ENCODE assay signal across 18 cellular contexts in the genomic region with DNA sequence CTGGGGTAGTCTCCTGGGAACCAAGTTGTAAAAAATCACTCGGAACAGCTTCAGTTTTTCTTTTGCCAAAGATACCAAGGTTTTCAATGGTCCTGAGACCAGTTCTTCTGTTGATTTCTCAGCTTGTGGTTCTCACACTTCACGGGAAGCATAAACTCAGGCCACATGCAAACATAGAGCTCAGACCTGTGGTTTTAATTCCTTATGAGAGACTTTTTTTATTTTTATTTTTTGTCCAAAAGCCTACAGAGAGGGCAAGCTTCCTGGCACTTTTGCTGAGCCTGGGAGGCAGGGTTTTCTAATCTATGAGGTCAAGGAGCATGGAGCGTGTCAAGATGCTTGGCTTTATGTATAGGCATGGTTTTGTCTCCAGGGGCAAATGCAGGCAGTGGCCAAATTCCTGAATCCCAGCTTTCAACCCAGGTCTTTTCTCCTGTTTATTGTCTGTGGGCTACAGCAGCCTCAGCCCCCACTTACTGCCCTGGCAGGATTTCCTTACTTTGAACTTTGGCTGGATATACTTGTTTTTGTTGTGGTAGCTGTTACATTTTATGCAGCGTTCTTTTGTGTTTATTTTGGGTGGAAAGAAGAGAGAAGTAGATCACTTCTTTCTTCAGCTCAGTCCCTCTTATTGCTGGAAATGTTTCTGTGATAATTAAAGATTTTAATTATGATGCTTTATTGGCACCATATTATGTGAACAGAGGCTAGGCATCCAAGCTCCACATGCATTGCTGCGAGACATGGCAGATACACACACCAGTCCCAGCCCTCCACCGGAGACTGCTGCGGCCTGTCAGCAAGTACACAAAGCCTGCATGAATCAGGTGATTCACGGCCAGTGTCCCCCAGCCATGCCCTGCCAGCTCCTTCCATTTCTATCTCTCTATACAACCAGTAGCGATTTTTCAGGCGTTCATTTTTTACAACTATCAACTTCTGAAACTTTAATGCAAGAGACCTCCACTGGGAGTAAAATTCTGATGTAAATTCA. TPM values are rescaled to one million over a fixed set of nuclear protein-coding genes. Genes with fewer than 3 reads are reported as not detected.
A peak's percentile ranks its signal among the peaks of the same experiment; 100 is the strongest.
DNase-seq lines count a peak whose midpoint lies in the region; ATAC-seq and TF ChIP-seq lines count a peak whose summit lies in the region.
"Had no signal": no experiment of that assay in that cellular context is flagged by ENCODE, and none has a peak within 500 bp of the region (broad histone marks: within the 10 kb centered on the region; RNA-seq: fewer than 3 reads in every experiment).

No MANE protein-coding gene starts in this region.

- no peak for DNase-seq in HFFc6
- DNase-seq in astrocyte of the cerebellum (ENCODE audit: low read depth): peak; percentile 98
- DNase-seq in heart right ventricle: peak in 1 of 2 donors; percentile 6
- no peak for DNase-seq in osteocyte (ENCODE audit: extremely low spot score, unreplicated experiment)
- DNase-seq in aorta: no peak
- no peak for DNase-seq in left lobe of liver (ENCODE audit: low spot score)
- DNase-seq in activated T-cell treated with anti-CD3 and anti-CD28 coated beads, Interleukin-2, amount 50 U/mL, for 48 hours: no peak
- DNase-seq: activated naive CD8-positive, alpha-beta T cell treated with anti-CD3 and anti-CD28 coated beads for 36 hours; cerebellar nuclear complex; effector memory CD8-positive, alpha-beta T cell; hippocampal formation; NCI-H1048; NCI-H2029 treated with DMSO at 0.1 percent for 48 hours; NCI-H446; ovary; stimulated activated CD4-positive, alpha-beta T cell treated with anti-CD3 and anti-CD28 coated beads, Interleukin-2, amount 100 ng/mL, for 48 hours had no signal

- in situ Hi-C loops in astrocyte of the cerebellum (cut with HindIII; ENCODE audit: low sequenced_read_pairs): no loop called here

- H3K27me3 ChIP-seq in heart right ventricle (no peaks in the 10 kb centered on the region), aorta (ENCODE audit: control insufficient read depth in 1 of 2, insufficient read depth in 2 of 2, low read length in 1 of 2) (peaks cover 0 to 3% of the 10 kb centered on the region in 2 donors)
- H3K27me3 ChIP-seq: ovary had no signal

- H3K27me3 Mint-ChIP-seq in HFFc6 (ENCODE audit: insufficient read depth) (no peaks in the 10 kb centered on the region; the same call in 1 of the 2 replicates), osteocyte (ENCODE audit: unreplicated experiment) (no peaks in the 10 kb centered on the region)

- H3K9me3 ChIP-seq in heart right ventricle (peaks cover 0 to 17% (median 8%) of the 10 kb centered on the region in 11 donors), aorta (ENCODE audit: control insufficient read depth, low read length) (peaks cover 1% of the 10 kb centered on the region)
- H3K9me3 ChIP-seq: ovary had no signal

- peaks cover 91% of the 10 kb centered on the region for H3K4me1 Mint-ChIP-seq in HFFc6 (ENCODE audit: low read depth)
- H3K4me1 Mint-ChIP-seq in osteocyte (ENCODE audit: unreplicated experiment): peaks cover 23% of the 10 kb centered on the region

- intact Hi-C loops in heart right ventricle (cut with DNase I) (loop anchor here in 1 of 10 donors (10.0 kb wide), 1 partner anchor 234 kb away; no protein-coding TSS in a partner anchor), aorta (cut with DNase I) (no loop called here)

- H3K36me3 Mint-ChIP-seq in HFFc6 (ENCODE audit: low read depth) (peaks cover 71% of the 10 kb centered on the region), osteocyte (ENCODE audit: unreplicated experiment) (peaks cover 11% of the 10 kb centered on the region)
- H3K36me3 Mint-ChIP-seq: activated naive CD8-positive, alpha-beta T cell treated with anti-CD3 and anti-CD28 coated beads for 36 hours had no signal

- ATAC-seq in heart right ventricle (peak in 5 of 8 donors; percentile 16 to 75 (median 65)), aorta (ENCODE audit: low FRiP score) (no peak), left lobe of liver (no peak)
- ATAC-seq: effector memory CD8-positive, alpha-beta T cell had no signal

- H3K9me3 Mint-ChIP-seq in HFFc6 (peaks cover 17% of the 10 kb centered on the region), osteocyte (ENCODE audit: unreplicated experiment) (no peaks in the 10 kb centered on the region)
- H3K9me3 Mint-ChIP-seq: activated naive CD8-positive, alpha-beta T cell treated with anti-CD3 and anti-CD28 coated beads for 36 hours; effector memory CD8-positive, alpha-beta T cell had no signal

- TF ChIP-seq CTCF in HFFc6 (IDR thresholded peaks at IDR 0.05): no peak
- no peak for TF ChIP-seq CTCF in astrocyte of the cerebellum (IDR thresholded peaks at IDR 0.05; ENCODE audit: low read depth, low read length, missing control alignments)
- TF ChIP-seq CTCF in heart right ventricle (IDR thresholded peaks at IDR 0.05): no peak
- TF ChIP-seq CTCF in osteocyte (IDR thresholded peaks at IDR 0.05): no peak

- H3K4me3 Mint-ChIP-seq in HFFc6 (no peak overlapping the region), osteocyte (ENCODE audit: unreplicated experiment) (no peak overlapping the region)
- H3K4me3 Mint-ChIP-seq: activated naive CD8-positive, alpha-beta T cell treated with anti-CD3 and anti-CD28 coated beads for 36 hours; effector memory CD8-positive, alpha-beta T cell had no signal

- WGBS in heart right ventricle, 2 donors: 50 to 56% methylated on average over 10 of the region's 10 CpGs
- WGBS in aorta, 2 donors: 33 to 49% methylated on average over 10 of the region's 10 CpGs

- H3K4me1 ChIP-seq in heart right ventricle (peaks cover 0 to 13% (median 0%) of the 10 kb centered on the region in 9 donors), aorta (ENCODE audit: control insufficient read depth in 1 of 2, insufficient read depth in 2 of 2, low read length in 2 of 2) (no peaks in the 10 kb centered on the region)

- H3K4me3 ChIP-seq in astrocyte of the cerebellum (ENCODE audit: low read depth, low read length): no peak overlapping the region
- no peak overlapping the region for H3K4me3 ChIP-seq in heart right ventricle
- no peak overlapping the region for H3K4me3 ChIP-seq in aorta (ENCODE audit: low read length in 2 of 2)
- H3K4me3 ChIP-seq: ovary had no signal

- H3K27ac Mint-ChIP-seq in HFFc6 (peak overlapping the region; percentile 52), osteocyte (ENCODE audit: unreplicated experiment) (peak overlapping the region; percentile 52)
- H3K27ac Mint-ChIP-seq: activated naive CD8-positive, alpha-beta T cell treated with anti-CD3 and anti-CD28 coated beads for 36 hours; effector memory CD8-positive, alpha-beta T cell had no signal

- H3K27ac ChIP-seq in heart right ventricle: no peak overlapping the region
- H3K27ac ChIP-seq in aorta (ENCODE audit: low read depth in 1 of 2, low read length in 2 of 2): no peak overlapping the region
- H3K27ac ChIP-seq: ovary, RWPE1, VCaP had no signal

- H3K36me3 ChIP-seq in heart right ventricle: no peaks in the 10 kb centered on the region
- H3K36me3 ChIP-seq in aorta (ENCODE audit: control insufficient read depth in 1 of 2, insufficient read depth in 2 of 2, low read length in 1 of 2): no peaks in the 10 kb centered on the region
- H3K36me3 ChIP-seq: ovary had no signal

RNA-seq across cellular contexts. Expression of a gene that starts 32.7 kb away (rescaled TPM):
- total RNA-seq in HFFc6 (2021; fragmentation: NEBNext Ultra II Directional; extraction: Animal tissue kit (Norgen Biotek cat#: 25700)): 10 to 100 TPM; 29.4 to 45.8 (median 36.5) TPM
- total RNA-seq in heart right ventricle (1 to 10 TPM in 6 of 10 donors, under 1 TPM in 4; 0.12 to 4.1 (median 1.8) TPM), osteocyte (7.5 and 9.3 TPM in 2 replicates), aorta (under 1 TPM; 0.33 to 0.36 TPM), left lobe of liver (7.6 TPM)
- polyA plus RNA-seq in heart right ventricle (1 to 10 TPM in 1 of 2 donors, not detected in 1; 1.0 TPM), aorta (under 1 TPM in 1 of 2 donors, not detected in 1; 0.33 TPM)

Comparison
In these comparisons a context has a peak if more than half of its experiments do, and no peak if none do; other contexts are left out.
1. ATAC-seq: peak in heart right ventricle (5 of 8); none in aorta (single experiment) and left lobe of liver (single experiment).